ENCODE assay signal across 8 cellular contexts in the genomic region with DNA sequence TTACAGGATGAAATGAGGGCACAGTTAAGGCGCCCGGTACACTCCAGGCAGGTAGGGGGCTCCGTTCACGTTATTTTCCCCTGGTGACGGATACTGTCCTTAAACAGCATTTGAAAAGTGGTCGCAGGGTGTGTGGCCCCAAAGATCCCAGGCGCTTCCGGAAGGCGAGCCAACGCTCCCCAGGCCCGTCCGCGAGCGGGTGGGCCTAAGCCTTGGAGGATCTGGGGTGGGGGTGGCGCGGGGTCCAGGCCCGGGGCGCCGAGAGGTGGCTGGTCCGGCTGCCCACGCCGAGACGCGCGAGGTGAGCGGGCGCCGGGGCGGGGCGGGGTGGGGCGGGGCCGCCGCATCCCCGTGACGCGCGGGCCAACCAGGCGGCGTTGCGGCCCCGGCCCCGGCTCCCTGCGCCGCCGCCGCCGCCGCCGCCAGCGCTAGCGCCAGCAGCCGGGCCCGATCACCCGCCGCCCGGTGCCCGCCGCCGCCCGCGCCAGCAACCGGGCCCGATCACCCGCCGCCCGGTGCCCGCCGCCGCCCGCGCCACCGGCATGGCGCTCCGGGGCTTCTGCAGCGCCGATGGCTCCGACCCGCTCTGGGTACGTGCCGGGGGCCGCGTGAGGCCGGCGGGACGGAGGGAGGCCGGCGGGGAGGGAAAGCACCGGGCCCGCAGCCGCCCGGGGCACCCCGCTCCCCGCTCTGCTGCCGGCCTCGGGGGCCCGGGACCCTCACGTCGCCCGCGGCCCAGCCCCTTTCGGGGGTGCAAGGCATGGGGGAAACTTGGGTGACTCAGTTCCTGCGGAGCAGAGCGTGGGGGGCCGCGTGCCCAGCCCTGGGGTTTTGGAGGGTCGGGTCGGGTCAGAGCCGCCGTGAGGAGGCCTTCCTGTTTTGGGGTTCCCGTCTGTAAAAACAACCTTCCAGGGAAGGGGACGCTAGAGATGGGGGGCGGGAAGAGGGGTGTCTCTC. TPM values are rescaled to one million over a fixed set of nuclear protein-coding genes. Genes with fewer than 3 reads are reported as not detected.
DNase-seq lines count a peak whose midpoint lies in the region; ATAC-seq, FAIRE-seq and TF ChIP-seq lines count a peak whose summit lies in the region.

A gene (plus strand): TSS at position 407 of the 957 bp plus-strand sequence. CDS start 136 bp downstream, at position 543.

- peaks cover 27% of the 10 kb centered on the region for H3K36me3 Mint-ChIP-seq in T-helper 2 cell treated with Interferon-gamma antibody and Interleukin-4, amounts not matched to agents 5 μg/mL and 100 μg/mL, for 36 hours (ENCODE audit: low read depth)

- TF ChIP-seq RAD21 in K562 (CRISPR knock-in tag; conservative IDR thresholded peaks at IDR 0.05 in 1 of 2, IDR thresholded peaks at IDR 0.05 in 1 of 2), result peak in 1 of 2 experiments; percentile 19; a peak in 2 of 4 replicates

- TF ChIP-seq POLR2A in GM18951 (IDR thresholded peaks at IDR 0.05; ENCODE audit: extremely low read depth, insufficient read depth, insufficient read length) (peak; percentile 58), K562 (conservative IDR thresholded peaks at IDR 0.05) (peak; percentile 49; the same call in 1 of the 2 replicates), spleen (IDR thresholded peaks at IDR 0.05) (no peak)

- H3K27ac Mint-ChIP-seq in T-helper 2 cell treated with Interferon-gamma antibody and Interleukin-4, amounts not matched to agents 5 μg/mL and 100 μg/mL, for 36 hours, result peak within 1 kb of the TSS; percentile 98

- no peak for DNase-seq in AG04449 (ENCODE audit: low read depth, low spot score)
- DNase-seq in HK-2 (ENCODE audit: unreplicated experiment), result peak; percentile 31
- peak; percentile 53 for DNase-seq in T-helper 2 cell treated with Interferon-gamma antibody and Interleukin-4, amounts not matched to agents 5 μg/mL and 100 μg/mL, for 36 hours (ENCODE audit: low spot score)
- peak; percentile 71 to 93 (median 90) for DNase-seq in K562 (ENCODE audit: extremely low read depth in 1 of 4, low spot score in 3 of 4)
- peak; percentile 90 for DNase-seq in spleen
- no peak for DNase-seq in SKM-1 treated with dmso at 0.1 percent for 144 hours (lab: John Stamatoyannopoulos, UW; ENCODE audit: unreplicated experiment)

- H3K79me2 ChIP-seq in K562 (ENCODE audit: control insufficient read depth, insufficient read depth, low read length), result peaks cover 50% of the 10 kb centered on the region

- CTCF ChIA-PET in AG04449 (lab: Yijun Ruan, JAX) (interaction anchor here (1.0 to 2.1 kb wide), 3 partner anchors 11 to 144 kb away, joined by 3 to 6 read pairs (median 6); no protein-coding TSS in a partner anchor), K562 (lab: Yijun Ruan, JAX; ENCODE audit: low intra/inter-chr PET ratio) (no interaction called here)

- no peak for FAIRE-seq in K562 (lab: Jason Lieb, UNC)

- BruUV-seq in K562 (replicated peaks; lab: Mats Ljungman, UMichigan), result no TSS peak

- H3K4me3 Mint-ChIP-seq in T-helper 2 cell treated with Interferon-gamma antibody and Interleukin-4, amounts not matched to agents 5 μg/mL and 100 μg/mL, for 36 hours, result peak within 1 kb of the TSS; percentile 99

- H3K4me1 ChIP-seq in K562 (replicated peaks in 1 of 2; ENCODE audit: control insufficient read depth in 2 of 2, insufficient read depth in 2 of 2, low read length in 2 of 2) (peaks cover 23 to 33% of the 10 kb centered on the region in 2 experiments; a peak in 4 of 5 replicates), iPS-20b (ENCODE audit: insufficient read depth, low read length) (peaks cover 4% of the 10 kb centered on the region; the same call in 1 of the 2 replicates), spleen (peaks cover 19 to 60% (median 46%) of the 10 kb centered on the region in 6 donors)

- TF ChIP-seq CTCF in AG04449 (IDR thresholded peaks at IDR 0.05; ENCODE audit: insufficient read depth, low read length, missing control alignments) (no peak), K562 (IDR thresholded peaks at IDR 0.05 in 2 of 3, conservative IDR thresholded peaks at IDR 0.05 in 1 of 3; ENCODE audit: insufficient read depth in 2 of 3, low read depth in 1 of 3, low read length in 3 of 3) (peak in 1 of 3 experiments; percentile 29; a peak in 2 of 6 replicates), spleen (IDR thresholded peaks at IDR 0.05 in 8 of 11, conservative IDR thresholded peaks at IDR 0.05 in 3 of 11) (peak in 2 of 11 experiments; percentile 26 to 30)

- H3K27ac ChIP-seq in K562 (ENCODE audit: extremely low read depth, low read depth, low read length) (peak within 1 kb of the TSS; percentile 83), iPS-20b (ENCODE audit: low read length) (peak within 1 kb of the TSS; percentile 3), spleen (peak within 1 kb of the TSS; percentile 53 to 93 (median 86))

- H3K9me3 ChIP-seq in K562 (replicated peaks; ENCODE audit: control insufficient read depth, insufficient read depth, low read depth, low read length) (no peaks in the 10 kb centered on the region), iPS-20b (ENCODE audit: insufficient read depth, low read depth, low read length) (no peaks in the 10 kb centered on the region), spleen (no peaks in the 10 kb centered on the region)

- in situ Hi-C loops in GM18951 (cut with MboI; ENCODE audit: low sequenced_read_pairs, unreplicated experiment), result no loop called here
- in situ Hi-C loops in K562 (cut with MboI), result no loop called here

- H3K9ac ChIP-seq in K562 (ENCODE audit: insufficient read depth in 1 of 2, low read depth in 2 of 2, low read length in 2 of 2), result peak within 1 kb of the TSS; percentile 77 to 96
- H3K9ac ChIP-seq in iPS-20b (ENCODE audit: low read depth, low read length), result peak within 1 kb of the TSS; percentile 84

- H4K20me1 ChIP-seq in K562 (replicated peaks; ENCODE audit: control insufficient read depth, insufficient read depth, low read length), result peaks cover 7% of the 10 kb centered on the region; the same call in 1 of the 2 replicates

- H3K4me2 ChIP-seq in K562 (ENCODE audit: insufficient read depth, low read length), result peak within 1 kb of the TSS; percentile 89

- H3K27me3 Mint-ChIP-seq in T-helper 2 cell treated with Interferon-gamma antibody and Interleukin-4, amounts not matched to agents 5 μg/mL and 100 μg/mL, for 36 hours (ENCODE audit: low read depth), result peaks cover 5% of the 10 kb centered on the region

- POLR2A ChIA-PET in AG04449 (lab: Yijun Ruan, JAX), result interaction anchor here (1.1 kb wide), 2 partner anchors 55 to 61 kb away, joined by 5 to 6 read pairs; a partner anchor contains a TSS
- POLR2A ChIA-PET in K562 (lab: Yijun Ruan, JAX), result interaction anchor here (0.6 to 1.5 kb wide), 4 partner anchors 10 to 78 kb away, joined by 3 to 10 read pairs (median 4); a partner anchor contains a TSS

- WGBS in K562 (ENCODE audit: insufficient coverage, low coverage, missing lambda C conversion rate), result 1% methylated on average over 37 of the region's 112 CpGs
- WGBS in spleen, 5 donors, result 0 to 3% (median 1%) methylated on average over 9 to 109 of the region's 112 CpGs

- H3K4me1 Mint-ChIP-seq in T-helper 2 cell treated with Interferon-gamma antibody and Interleukin-4, amounts not matched to agents 5 μg/mL and 100 μg/mL, for 36 hours (ENCODE audit: low read depth), result peaks cover 35% of the 10 kb centered on the region

- H2AFZ ChIP-seq in K562 (ENCODE audit: low read depth, low read length), result peak within 1 kb of the TSS; percentile 97

- H3K4me3 ChIP-seq in AG04449 (ENCODE audit: low read depth, low read length) (peak within 1 kb of the TSS; percentile 76), K562 (peak within 1 kb of the TSS; percentile 90), iPS-20b (ENCODE audit: low read length) (peak within 1 kb of the TSS; percentile 82), spleen (peak within 1 kb of the TSS; percentile 41 to 94 (median 74))

- no peaks in the 10 kb centered on the region for H3K9me1 ChIP-seq in K562 (ENCODE audit: control insufficient read depth, insufficient read depth, low read length)

- no peaks in the 10 kb centered on the region for H3K27me3 ChIP-seq in K562 (ENCODE audit: control insufficient read depth in 2 of 2, insufficient read depth in 2 of 2, low read length in 2 of 2)
- no peaks in the 10 kb centered on the region for H3K27me3 ChIP-seq in iPS-20b (ENCODE audit: insufficient read depth, low read length)
- no peaks in the 10 kb centered on the region for H3K27me3 ChIP-seq in spleen (replicated peaks in 1 of 7)

- TF ChIP-seq EP300 in K562 (IDR thresholded peaks at IDR 0.05; ENCODE audit: low read length), result no peak

- ATAC-seq in K562, result peak; percentile 80

- H3K36me3 ChIP-seq in K562 (ENCODE audit: control insufficient read depth, insufficient read depth, low read length), result 0 out of 3 replicates have a peak, but pooled peaks cover 6% of the 10 kb centered on the region
- no peaks in the 10 kb centered on the region for H3K36me3 ChIP-seq in iPS-20b (ENCODE audit: insufficient read depth, low read depth, low read length)
- no peaks in the 10 kb centered on the region for H3K36me3 ChIP-seq in spleen

- no peaks in the 10 kb centered on the region for H3K9me3 Mint-ChIP-seq in T-helper 2 cell treated with Interferon-gamma antibody and Interleukin-4, amounts not matched to agents 5 μg/mL and 100 μg/mL, for 36 hours

- intact Hi-C loops in K562 (cut with micrococcal nuclease) (loop anchor here (5.0 to 10.0 kb wide), 2 partner anchors 38 to 75 kb away; no protein-coding TSS in a partner anchor), spleen (cut with DNase I; ENCODE audit: low total_unique reads) (loop anchor here (10.0 kb wide), 1 partner anchor 55 kb away; no protein-coding TSS in a partner anchor)

RNA-seq across cellular contexts. Expression of the gene that starts here (rescaled TPM):
- total RNA-seq in K562 (2011; cell fraction: chromatin; rRNA removed; ENCODE audit: low replicate concordance), result 141 and 264 TPM in 2 replicates
- 136 and 143 TPM in 2 replicates for total RNA-seq in K562 (2011; cell fraction: nucleolus; rRNA removed)
- total RNA-seq in K562 (2011; cell fraction: nucleoplasm; rRNA removed), result 122 and 132 TPM in 2 replicates
- total RNA-seq in K562 (2014; rRNA removed) (12.5 and 15.7 TPM in 2 replicates), K562 (2014; rRNA removed; fragmentation: Illumina TruSeq; extraction: Trizol) (9.5 and 10.0 TPM in 2 replicates), K562 (2015; rRNA removed; fragmentation: Illumina TruSeq; extraction: Trizol) (7.4 and 8.8 TPM in 2 replicates), K562 (2021) (39.9 and 41.6 TPM in 2 replicates), spleen (10 to 100 TPM; 48.8 to 65.7 (median 53.6) TPM)
- polyA plus RNA-seq in K562 (2011; rRNA removed) (9.9 and 13.8 TPM in 2 replicates), K562 (2014; fragmentation: Illumina TruSeq; extraction: Trizol) (27.2 and 27.9 TPM in 2 replicates), K562 (2014; fragmentation: Nextera tagmentation; extraction: Ambion mirVana) (1 to 10 TPM; 3.9 to 4.4 TPM), K562 (2014; rRNA removed) (14.2 and 15.6 TPM in 2 replicates), spleen (10 to 100 TPM in 1 of 3 donors, 1 to 10 TPM in 2; 7.8 to 12.4 (median 10.0) TPM)
- 13.3 and 15.4 TPM in 2 replicates for polyA plus RNA-seq in K562 (2011; cell fraction: cytosol; rRNA removed)
- 35.3 and 52.6 TPM in 2 replicates for polyA plus RNA-seq in K562 (2011; cell fraction: nucleus; rRNA removed)
- polyA plus RNA-seq in K562 (2012), result 32.3 and 37.8 TPM in 2 replicates
- polyA minus RNA-seq in K562 (2011; rRNA and poly(A)+ RNA removed), result 35.0 and 39.8 TPM in 2 replicates
- polyA minus RNA-seq in K562 (2011; cell fraction: cytosol; rRNA and poly(A)+ RNA removed), result 36.8 and 44.5 TPM in 2 replicates
- polyA minus RNA-seq in K562 (2011; cell fraction: nucleus; rRNA and poly(A)+ RNA removed), result 28.7 and 39.2 TPM in 2 replicates

Comparison
In these comparisons a context has a peak if more than half of its experiments do, and no peak if none do; other contexts are left out.
1. DNase-seq: peak in HK-2 (single experiment), T-helper 2 cell treated with Interferon-gamma antibody and Interleukin-4, amounts not matched to agents 5 μg/mL and 100 μg/mL, for 36 hours (single experiment), K562 (4 of 4) and spleen (single experiment); none in AG04449 (single experiment) and SKM-1 treated with dmso at 0.1 percent for 144 hours (single experiment).
2. POLR2A ChIP-seq: peak in GM18951 (single experiment) and K562 (single experiment); none in spleen (0 of 3).
3. H3K27ac ChIP-seq: peak in every context shown above with its lines; median percentile 86 in spleen; 83 in K562; 3 in iPS-20b.
4. Peak in every context shown above with its lines, with median percentiles within 50 percentile points of each other: H3K4me3 ChIP-seq.